Comparison of ENCODE assay signal across 1 cellular context in genomic region chr2:46737577-46737976, GRCh38.
TF ChIP-seq lines count a peak whose summit lies in the region.

No MANE protein-coding gene starts in this region.

TF ChIP-seq in endothelial cell of umbilical vein, 7 proteins besides CTCF, POLR2A, EP300 and RAD21:
- TF ChIP-seq MAX (IDR thresholded peaks at IDR 0.05; ENCODE audit: insufficient read depth, insufficient read length) = no peak
- TF ChIP-seq JUN (IDR thresholded peaks at IDR 0.05; ENCODE audit: borderline replicate concordance, insufficient read depth, insufficient read length, low read depth) = peak; percentile 52
- no peak for TF ChIP-seq POLR2AphosphoS5 (IDR thresholded peaks at IDR 0.05; ENCODE audit: insufficient read depth, low read depth, low read length)
- peak; percentile 72 for TF ChIP-seq FOS (IDR thresholded peaks at IDR 0.05; ENCODE audit: borderline replicate concordance, insufficient read depth, low read length)
- TF ChIP-seq EZH2 (IDR thresholded peaks at IDR 0.05; ENCODE audit: borderline replicate concordance, low read depth, low read length, severe bottlenecking) = no peak
- TF ChIP-seq GATA2 (IDR thresholded peaks at IDR 0.05; ENCODE audit: insufficient read depth, insufficient read length, low read depth, low read length) = peak; percentile 58
TF ChIP-seq in endothelial cell of umbilical vein: peak in this region for 3.
